ENCODE assay signal across 9 cellular contexts in the genomic region with DNA sequence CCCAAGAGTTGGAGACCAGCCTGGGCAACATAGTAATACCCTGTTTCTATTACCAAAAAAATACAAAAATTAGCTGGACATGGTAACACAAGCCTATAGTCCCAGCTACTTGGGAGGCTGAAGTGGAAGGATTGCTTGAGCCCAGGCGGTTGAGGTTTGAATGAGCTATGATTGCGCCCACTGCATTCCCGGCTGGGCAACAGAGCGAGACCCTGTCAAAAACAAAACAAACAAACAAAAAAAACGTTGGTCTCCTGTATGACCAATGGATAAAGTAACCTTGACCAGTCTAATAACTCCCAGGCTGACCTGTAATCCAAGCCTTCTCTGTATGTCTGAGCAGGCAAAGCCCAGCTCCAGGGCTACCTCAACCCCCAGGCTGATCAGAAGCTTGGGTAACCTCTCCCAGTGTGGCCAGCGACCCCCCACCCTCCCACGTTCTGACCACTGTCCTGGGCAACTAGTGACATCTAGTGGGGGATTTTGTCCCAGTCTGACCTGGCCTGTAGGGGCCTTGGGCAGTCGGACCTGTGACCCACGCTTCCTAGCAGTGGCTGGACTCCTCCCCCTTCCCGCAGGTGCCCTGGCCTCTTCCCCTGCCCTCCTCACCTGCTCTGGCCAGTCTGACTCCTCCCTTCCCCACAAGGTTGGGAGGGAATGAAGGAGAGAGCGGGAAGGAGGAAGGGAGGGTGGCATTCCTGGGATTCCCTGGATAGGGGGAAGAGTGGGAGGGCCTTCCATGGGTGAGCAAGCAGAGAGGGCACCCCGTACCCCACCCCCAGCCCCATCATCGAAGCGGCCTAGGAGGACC. TPM values are rescaled to one million over a fixed set of nuclear protein-coding genes. Genes with fewer than 3 reads are reported as not detected.
DNase-seq lines count a peak whose midpoint lies in the region; ATAC-seq, FAIRE-seq and TF ChIP-seq lines count a peak whose summit lies in the region.
"Had no signal": no experiment of that assay in that cellular context is flagged by ENCODE, and none has a peak within 500 bp of the region (broad histone marks: within the 10 kb centered on the region; RNA-seq: fewer than 3 reads in every experiment).

No MANE protein-coding gene starts in this region.

- no peak overlapping the region for H3K27ac ChIP-seq in BLaER1

- H3K4me3 ChIP-seq in BLaER1 (no peak overlapping the region), LNCaP clone FGC (ENCODE audit: low read depth, low read length) (no peak overlapping the region)

- DNase-seq in LNCaP clone FGC (ENCODE audit: low read depth) (peak; percentile 54), T47D (ENCODE audit: low read depth in 1 of 2, low spot score in 1 of 2) (peak; percentile 81 to 97), left kidney (ENCODE audit: low read depth, low spot score) (peak; percentile 94), urothelium cell line (ENCODE audit: low spot score) (peak; percentile 79), cerebellar nuclear complex (lab: John Stamatoyannopoulos, UW) (no peak), occipital lobe (lab: John Stamatoyannopoulos, UW) (no peak)
- DNase-seq in activated CD8-positive, alpha-beta memory T cell treated with anti-CD3 and anti-CD28 coated beads, Interleukin-2, amount 10 ng/mL, durations not matched to agents 7 days and 5 days = no peak

- no peak overlapping the region for H3K27ac Mint-ChIP-seq in activated CD8-positive, alpha-beta memory T cell treated with anti-CD3 and anti-CD28 coated beads, Interleukin-2, amount 10 ng/mL, durations not matched to agents 7 days and 5 days

- H3K9me3 ChIP-seq in BLaER1 = no peaks in the 10 kb centered on the region
- H3K9me3 ChIP-seq: HAP-1 had no signal

- H3K4me1 Mint-ChIP-seq in activated CD8-positive, alpha-beta memory T cell treated with anti-CD3 and anti-CD28 coated beads, Interleukin-2, amount 10 ng/mL, durations not matched to agents 7 days and 5 days = no peaks in the 10 kb centered on the region

- H3K9me3 Mint-ChIP-seq in activated CD8-positive, alpha-beta memory T cell treated with anti-CD3 and anti-CD28 coated beads, Interleukin-2, amount 10 ng/mL, durations not matched to agents 7 days and 5 days (ENCODE audit: low read depth) = no peaks in the 10 kb centered on the region

- no peak overlapping the region for H3K4me3 Mint-ChIP-seq in activated CD8-positive, alpha-beta memory T cell treated with anti-CD3 and anti-CD28 coated beads, Interleukin-2, amount 10 ng/mL, durations not matched to agents 7 days and 5 days

- in situ Hi-C loops in T47D (cut with HindIII; ENCODE audit: low pct_unique_long_range_greater_than_20kb, low sequenced_read_pairs) = no loop called here

- no peaks in the 10 kb centered on the region for H3K27me3 ChIP-seq in BLaER1

- H3K36me3 ChIP-seq in BLaER1 = no peaks in the 10 kb centered on the region
- H3K36me3 ChIP-seq: HAP-1 had no signal

- H3K27me3 Mint-ChIP-seq in activated CD8-positive, alpha-beta memory T cell treated with anti-CD3 and anti-CD28 coated beads, Interleukin-2, amount 10 ng/mL, durations not matched to agents 7 days and 5 days = peaks cover 16% of the 10 kb centered on the region

- no peaks in the 10 kb centered on the region for H4K20me1 ChIP-seq in BLaER1

- FAIRE-seq in urothelium cell line (lab: Jason Lieb, UNC) = peak; percentile 87

- H3K36me3 Mint-ChIP-seq in activated CD8-positive, alpha-beta memory T cell treated with anti-CD3 and anti-CD28 coated beads, Interleukin-2, amount 10 ng/mL, durations not matched to agents 7 days and 5 days = no peaks in the 10 kb centered on the region

- H3K9ac ChIP-seq in BLaER1 = no peak overlapping the region; the same call in 1 of the 2 replicates

- H3K4me1 ChIP-seq in BLaER1 = peaks cover 34% of the 10 kb centered on the region

- peak overlapping the region; percentile 98 for H3K4me2 ChIP-seq in BLaER1

- no peak for ATAC-seq in activated CD8-positive, alpha-beta memory T cell treated with anti-CD3 and anti-CD28 coated beads, Interleukin-2, amount 10 ng/mL, durations not matched to agents 7 days and 5 days

- CTCF ChIA-PET in activated CD8-positive, alpha-beta memory T cell treated with anti-CD3 and anti-CD28 coated beads, Interleukin-2, amount 10 ng/mL, durations not matched to agents 7 days and 5 days (lab: Charles Lee) = interaction anchor here (0.7 to 1.6 kb wide), 3 partner anchors 12 to 151 kb away, joined by 3 to 4 read pairs (median 3); a partner anchor contains a TSS

- peak; percentile 45 for TF ChIP-seq CTCF in LNCaP clone FGC (IDR thresholded peaks at IDR 0.05; ENCODE audit: control insufficient read depth, extremely low read depth, insufficient read depth)

RNA-seq across cellular contexts. Expression of a gene that starts 1.0 kb away (rescaled TPM):
- not detected for total RNA-seq in activated CD8-positive, alpha-beta memory T cell treated with anti-CD3 and anti-CD28 coated beads, Interleukin-2, amount 10 ng/mL, durations not matched to agents 7 days and 5 days
- 2.3 TPM for total RNA-seq in occipital lobe

RNA-seq across cellular contexts. Expression of a gene that starts 30.2 kb away (rescaled TPM):
- not detected for total RNA-seq in activated CD8-positive, alpha-beta memory T cell treated with anti-CD3 and anti-CD28 coated beads, Interleukin-2, amount 10 ng/mL, durations not matched to agents 7 days and 5 days
- total RNA-seq in occipital lobe = not detected

RNA-seq across cellular contexts. Expression of a gene that starts 38.2 kb away (rescaled TPM):
- under 1 TPM; 0.49 to 0.67 TPM for total RNA-seq in activated CD8-positive, alpha-beta memory T cell treated with anti-CD3 and anti-CD28 coated beads, Interleukin-2, amount 10 ng/mL, durations not matched to agents 7 days and 5 days
- total RNA-seq in occipital lobe = 29.2 TPM

RNA-seq across cellular contexts. Expression of a gene that starts 59.3 kb away (rescaled TPM):
- 10 to 100 TPM; 56.3 to 60.3 TPM for total RNA-seq in activated CD8-positive, alpha-beta memory T cell treated with anti-CD3 and anti-CD28 coated beads, Interleukin-2, amount 10 ng/mL, durations not matched to agents 7 days and 5 days
- not detected for total RNA-seq in occipital lobe

Comparison
In these comparisons a context has a peak if more than half of its experiments do, and no peak if none do; other contexts are left out.
1. DNase-seq: peak in LNCaP clone FGC (single experiment), T47D (2 of 2), left kidney (single experiment) and urothelium cell line (single experiment); none in activated CD8-positive, alpha-beta memory T cell treated with anti-CD3 and anti-CD28 coated beads, Interleukin-2, amount 10 ng/mL, durations not matched to agents 7 days and 5 days (single experiment), cerebellar nuclear complex (0 of 2) and occipital lobe (single experiment).
2. RNA of a gene that starts 38.2 kb away (total RNA-seq): 29.2 TPM in occipital lobe (single experiment); 0.49 to 0.67 TPM in activated CD8-positive, alpha-beta memory T cell treated with anti-CD3 and anti-CD28 coated beads, Interleukin-2, amount 10 ng/mL, durations not matched to agents 7 days and 5 days; every median in the first group is over 10 times any median in the second.